1 cellular context compared by ENCODE assay signal in the genomic region with DNA sequence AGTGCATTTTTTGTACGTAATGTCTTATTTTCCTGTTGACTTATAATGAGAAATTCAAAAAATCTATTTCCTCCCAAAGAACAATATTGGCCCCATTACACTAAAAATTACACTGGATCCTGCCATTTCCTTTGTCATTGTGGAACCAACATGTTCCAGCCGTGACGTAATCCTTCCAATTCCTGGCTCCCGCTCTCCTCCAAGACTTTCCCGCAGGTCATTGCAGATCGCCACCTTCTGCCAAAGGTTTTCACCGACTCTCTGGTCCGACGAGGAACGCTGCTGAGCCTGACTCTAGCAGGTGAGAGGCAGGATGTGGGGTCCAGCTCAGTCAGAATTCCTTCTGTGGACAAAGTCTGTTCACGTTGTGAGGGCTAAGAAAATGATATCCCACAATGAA.
TF ChIP-seq lines count a peak whose summit lies in the region.

No MANE protein-coding gene starts in this region.

TF ChIP-seq in H1, 55 proteins besides CTCF, POLR2A, EP300 and RAD21:
- TF ChIP-seq RNF2 (IDR thresholded peaks at IDR 0.05; ENCODE audit: borderline replicate concordance, low read depth, low read length, missing control alignments, poor library complexity, severe bottlenecking): no peak
- no peak for TF ChIP-seq TEAD4 (IDR thresholded peaks at IDR 0.05; ENCODE audit: low read depth, low read length)
- no peak for TF ChIP-seq CREB1 (IDR thresholded peaks at IDR 0.05)
TF ChIP-seq in H1: peak in this region for 0.
